In the genomic region with DNA sequence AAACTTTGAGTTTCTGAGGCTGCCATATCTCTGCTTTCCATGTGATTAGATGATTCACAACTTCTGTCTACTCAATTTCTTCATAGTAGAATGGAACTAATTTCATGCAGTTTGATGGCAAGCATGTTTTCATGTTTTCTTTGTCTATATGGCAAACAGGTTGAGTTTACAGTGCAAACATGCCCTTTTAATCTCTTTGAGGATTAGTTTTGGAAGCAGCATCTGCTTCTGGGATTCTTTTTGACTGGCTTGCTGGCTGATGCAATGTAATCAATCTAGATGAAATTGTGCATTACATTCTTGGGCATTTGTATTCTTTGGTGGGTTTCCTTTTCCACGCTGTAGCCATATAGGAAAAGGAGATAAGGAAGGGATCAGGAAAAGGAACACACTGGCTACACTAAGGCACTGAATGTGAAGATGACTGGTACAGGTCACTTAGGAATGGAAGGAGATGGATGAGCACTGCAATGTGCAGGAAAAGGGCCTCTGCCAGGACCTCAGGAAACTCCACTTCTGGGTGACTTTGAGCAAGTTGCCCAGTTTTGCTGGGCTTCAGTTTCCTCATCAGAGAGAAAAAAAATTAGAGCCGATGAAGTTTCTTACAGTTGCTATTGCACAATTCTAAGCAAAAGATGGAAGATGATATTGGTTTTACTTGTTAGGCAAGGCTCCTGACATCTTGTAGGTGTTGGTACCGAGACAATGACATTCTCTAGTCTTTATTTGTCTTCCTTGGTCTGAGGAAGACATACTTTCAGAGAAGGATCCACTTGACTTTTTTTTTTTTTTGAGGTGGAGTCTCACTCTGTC, we compare ENCODE assay signal across 1 cellular context.
TF ChIP-seq lines count a peak whose summit lies in the region.

No MANE protein-coding gene starts in this region.

TF ChIP-seq in HepG2, 621 proteins besides CTCF, POLR2A, EP300 and RAD21 (continued from another document and continues in another):
- TF ChIP-seq RCOR2 (CRISPR knock-in tag; IDR thresholded peaks at IDR 0.05) (peak; percentile 70; the same call in 1 of the 2 replicates), ZNF335 (CRISPR knock-in tag; IDR thresholded peaks at IDR 0.05) (no peak), HDAC2 (CRISPR knock-in tag; IDR thresholded peaks at IDR 0.05) (peak; percentile 69), SOX13 (IDR thresholded peaks at IDR 0.05) (no peak), SOX13 (CRISPR knock-in tag; conservative IDR thresholded peaks at IDR 0.05 in 1 of 2, IDR thresholded peaks at IDR 0.05 in 1 of 2) (peak in 1 of 2 experiments; percentile 85; a peak in 2 of 4 replicates), RBFOX2 (IDR thresholded peaks at IDR 0.05; ENCODE audit: low read depth, low read length) (no peak), YEATS2 (CRISPR knock-in tag; IDR thresholded peaks at IDR 0.05; ENCODE audit: borderline replicate concordance) (no peak), NR2F2 (IDR thresholded peaks at IDR 0.05; ENCODE audit: borderline replicate concordance, low read depth) (peak; percentile 61), ATRX (CRISPR knock-in tag; IDR thresholded peaks at IDR 0.05; ENCODE audit: borderline replicate concordance) (no peak), HMG20A (CRISPR knock-in tag; IDR thresholded peaks at IDR 0.05; ENCODE audit: borderline replicate concordance) (peak; percentile 79), MAZ (IDR thresholded peaks at IDR 0.05; ENCODE audit: borderline replicate concordance, low read depth, low read length) (no peak), MAZ (CRISPR knock-in tag; IDR thresholded peaks at IDR 0.05; ENCODE audit: low read depth) (no peak), EHMT2 (IDR thresholded peaks at IDR 0.05; ENCODE audit: borderline replicate concordance, low read depth, low read length) (peak; percentile 70; the same call in 1 of the 2 replicates), CREM (IDR thresholded peaks at IDR 0.05) (peak; percentile 63), CREM (CRISPR knock-in tag; IDR thresholded peaks at IDR 0.05) (no peak), TBX3 (IDR thresholded peaks at IDR 0.05; ENCODE audit: borderline replicate concordance) (peak; percentile 84; the same call in 1 of the 2 replicates), FOXA3 (CRISPR knock-in tag; IDR thresholded peaks at IDR 0.05) (peak; percentile 98), GABPB1 (CRISPR knock-in tag; IDR thresholded peaks at IDR 0.05) (0 out of 2 replicates have a peak, but pooled peaks have one; percentile 6), LCORL (IDR thresholded peaks at IDR 0.05) (no peak; the same call in 1 of the 2 replicates), LCORL (CRISPR knock-in tag; IDR thresholded peaks at IDR 0.05) (peak; percentile 52; the same call in 1 of the 2 replicates), ZNF30 (CRISPR knock-in tag; IDR thresholded peaks at IDR 0.05) (no peak), PITX1 (CRISPR knock-in tag; IDR thresholded peaks at IDR 0.05) (peak; percentile 96), KLF6 (CRISPR knock-in tag; IDR thresholded peaks at IDR 0.05) (peak; percentile 68), KDM2A (CRISPR knock-in tag; IDR thresholded peaks at IDR 0.05; ENCODE audit: borderline replicate concordance, low read depth) (no peak), SKI (IDR thresholded peaks at IDR 0.05; ENCODE audit: partially characterized antibody) (peak; percentile 39), TCF12 (IDR thresholded peaks at IDR 0.05) (no peak), TCF12 (CRISPR knock-in tag; IDR thresholded peaks at IDR 0.05) (no peak), ZNF331 (CRISPR knock-in tag; IDR thresholded peaks at IDR 0.05) (peak; percentile 84), ZNF263 (CRISPR knock-in tag; IDR thresholded peaks at IDR 0.05) (no peak), ZFAT (CRISPR knock-in tag; conservative IDR thresholded peaks at IDR 0.05) (no peak), MLLT10 (CRISPR knock-in tag; IDR thresholded peaks at IDR 0.05) (no peak), CREB1 (IDR thresholded peaks at IDR 0.05) (no peak), CREB1 (CRISPR knock-in tag; IDR thresholded peaks at IDR 0.05) (peak; percentile 42; the same call in 1 of the 2 replicates), FOXJ3 (CRISPR knock-in tag; IDR thresholded peaks at IDR 0.05; ENCODE audit: borderline replicate concordance) (peak; percentile 90; the same call in 1 of the 2 replicates), ESRRA (CRISPR knock-in tag; IDR thresholded peaks at IDR 0.05; ENCODE audit: low read depth) (no peak), TEAD2 (CRISPR knock-in tag; IDR thresholded peaks at IDR 0.05) (no peak), ZNF124 (CRISPR knock-in tag; IDR thresholded peaks at IDR 0.05) (peak; percentile 33; the same call in 1 of the 2 replicates), KAT8 (CRISPR knock-in tag; IDR thresholded peaks at IDR 0.05) (peak; percentile 45; the same call in 1 of the 2 replicates), CBX5 (CRISPR knock-in tag; IDR thresholded peaks at IDR 0.05; ENCODE audit: borderline replicate concordance) (peak; percentile 43; the same call in 1 of the 2 replicates), ZSCAN12 (CRISPR knock-in tag; IDR thresholded peaks at IDR 0.05) (no peak)
- TF ChIP-seq, protein P1, sequence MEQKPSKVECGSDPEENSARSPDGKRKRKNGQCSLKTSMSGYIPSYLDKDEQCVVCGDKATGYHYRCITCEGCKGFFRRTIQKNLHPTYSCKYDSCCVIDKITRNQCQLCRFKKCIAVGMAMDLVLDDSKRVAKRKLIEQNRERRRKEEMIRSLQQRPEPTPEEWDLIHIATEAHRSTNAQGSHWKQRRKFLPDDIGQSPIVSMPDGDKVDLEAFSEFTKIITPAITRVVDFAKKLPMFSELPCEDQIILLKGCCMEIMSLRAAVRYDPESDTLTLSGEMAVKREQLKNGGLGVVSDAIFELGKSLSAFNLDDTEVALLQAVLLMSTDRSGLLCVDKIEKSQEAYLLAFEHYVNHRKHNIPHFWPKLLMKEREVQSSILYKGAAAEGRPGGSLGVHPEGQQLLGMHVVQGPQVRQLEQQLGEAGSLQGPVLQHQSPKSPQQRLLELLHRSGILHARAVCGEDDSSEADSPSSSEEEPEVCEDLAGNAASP (CRISPR knock-in tag; IDR thresholded peaks at IDR 0.05; ENCODE audit: borderline replicate concordance): peak; percentile 18; the same call in 1 of the 2 replicates
- TF ChIP-seq, protein P2, sequence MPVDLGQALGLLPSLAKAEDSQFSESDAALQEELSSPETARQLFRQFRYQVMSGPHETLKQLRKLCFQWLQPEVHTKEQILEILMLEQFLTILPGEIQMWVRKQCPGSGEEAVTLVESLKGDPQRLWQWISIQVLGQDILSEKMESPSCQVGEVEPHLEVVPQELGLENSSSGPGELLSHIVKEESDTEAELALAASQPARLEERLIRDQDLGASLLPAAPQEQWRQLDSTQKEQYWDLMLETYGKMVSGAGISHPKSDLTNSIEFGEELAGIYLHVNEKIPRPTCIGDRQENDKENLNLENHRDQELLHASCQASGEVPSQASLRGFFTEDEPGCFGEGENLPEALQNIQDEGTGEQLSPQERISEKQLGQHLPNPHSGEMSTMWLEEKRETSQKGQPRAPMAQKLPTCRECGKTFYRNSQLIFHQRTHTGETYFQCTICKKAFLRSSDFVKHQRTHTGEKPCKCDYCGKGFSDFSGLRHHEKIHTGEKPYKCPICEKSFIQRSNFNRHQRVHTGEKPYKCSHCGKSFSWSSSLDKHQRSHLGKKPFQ (CRISPR knock-in tag; IDR thresholded peaks at IDR 0.05; ENCODE audit: insufficient replicate concordance): no peak
- TF ChIP-seq, protein P3, sequence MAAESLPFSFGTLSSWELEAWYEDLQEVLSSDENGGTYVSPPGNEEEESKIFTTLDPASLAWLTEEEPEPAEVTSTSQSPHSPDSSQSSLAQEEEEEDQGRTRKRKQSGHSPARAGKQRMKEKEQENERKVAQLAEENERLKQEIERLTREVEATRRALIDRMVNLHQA (CRISPR knock-in tag; IDR thresholded peaks at IDR 0.05): peak; percentile 96
- TF ChIP-seq, protein P4, sequence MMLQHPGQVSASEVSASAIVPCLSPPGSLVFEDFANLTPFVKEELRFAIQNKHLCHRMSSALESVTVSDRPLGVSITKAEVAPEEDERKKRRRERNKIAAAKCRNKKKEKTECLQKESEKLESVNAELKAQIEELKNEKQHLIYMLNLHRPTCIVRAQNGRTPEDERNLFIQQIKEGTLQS (CRISPR knock-in tag; IDR thresholded peaks at IDR 0.05): 0 out of 2 replicates have a peak, but pooled peaks have one; percentile 39
- TF ChIP-seq, protein P5, sequence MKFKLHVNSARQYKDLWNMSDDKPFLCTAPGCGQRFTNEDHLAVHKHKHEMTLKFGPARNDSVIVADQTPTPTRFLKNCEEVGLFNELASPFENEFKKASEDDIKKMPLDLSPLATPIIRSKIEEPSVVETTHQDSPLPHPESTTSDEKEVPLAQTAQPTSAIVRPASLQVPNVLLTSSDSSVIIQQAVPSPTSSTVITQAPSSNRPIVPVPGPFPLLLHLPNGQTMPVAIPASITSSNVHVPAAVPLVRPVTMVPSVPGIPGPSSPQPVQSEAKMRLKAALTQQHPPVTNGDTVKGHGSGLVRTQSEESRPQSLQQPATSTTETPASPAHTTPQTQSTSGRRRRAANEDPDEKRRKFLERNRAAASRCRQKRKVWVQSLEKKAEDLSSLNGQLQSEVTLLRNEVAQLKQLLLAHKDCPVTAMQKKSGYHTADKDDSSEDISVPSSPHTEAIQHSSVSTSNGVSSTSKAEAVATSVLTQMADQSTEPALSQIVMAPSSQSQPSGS (CRISPR knock-in tag; IDR thresholded peaks at IDR 0.05): peak; percentile 78
- TF ChIP-seq, protein P6, sequence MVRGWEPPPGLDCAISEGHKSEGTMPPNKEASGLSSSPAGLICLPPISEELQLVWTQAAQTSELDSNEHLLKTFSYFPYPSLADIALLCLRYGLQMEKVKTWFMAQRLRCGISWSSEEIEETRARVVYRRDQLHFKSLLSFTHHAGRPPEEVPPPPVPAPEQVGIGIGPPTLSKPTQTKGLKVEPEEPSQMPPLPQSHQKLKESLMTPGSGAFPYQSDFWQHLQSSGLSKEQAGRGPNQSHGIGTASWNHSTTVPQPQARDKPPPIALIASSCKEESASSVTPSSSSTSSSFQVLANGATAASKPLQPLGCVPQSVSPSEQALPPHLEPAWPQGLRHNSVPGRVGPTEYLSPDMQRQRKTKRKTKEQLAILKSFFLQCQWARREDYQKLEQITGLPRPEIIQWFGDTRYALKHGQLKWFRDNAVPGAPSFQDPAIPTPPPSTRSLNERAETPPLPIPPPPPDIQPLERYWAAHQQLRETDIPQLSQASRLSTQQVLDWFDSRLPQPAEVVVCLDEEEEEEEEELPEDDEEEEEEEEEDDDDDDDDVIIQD (CRISPR knock-in tag; IDR thresholded peaks at IDR 0.05; ENCODE audit: low read depth): 0 out of 2 replicates have a peak, but pooled peaks have one; percentile 54
- TF ChIP-seq, protein P7, sequence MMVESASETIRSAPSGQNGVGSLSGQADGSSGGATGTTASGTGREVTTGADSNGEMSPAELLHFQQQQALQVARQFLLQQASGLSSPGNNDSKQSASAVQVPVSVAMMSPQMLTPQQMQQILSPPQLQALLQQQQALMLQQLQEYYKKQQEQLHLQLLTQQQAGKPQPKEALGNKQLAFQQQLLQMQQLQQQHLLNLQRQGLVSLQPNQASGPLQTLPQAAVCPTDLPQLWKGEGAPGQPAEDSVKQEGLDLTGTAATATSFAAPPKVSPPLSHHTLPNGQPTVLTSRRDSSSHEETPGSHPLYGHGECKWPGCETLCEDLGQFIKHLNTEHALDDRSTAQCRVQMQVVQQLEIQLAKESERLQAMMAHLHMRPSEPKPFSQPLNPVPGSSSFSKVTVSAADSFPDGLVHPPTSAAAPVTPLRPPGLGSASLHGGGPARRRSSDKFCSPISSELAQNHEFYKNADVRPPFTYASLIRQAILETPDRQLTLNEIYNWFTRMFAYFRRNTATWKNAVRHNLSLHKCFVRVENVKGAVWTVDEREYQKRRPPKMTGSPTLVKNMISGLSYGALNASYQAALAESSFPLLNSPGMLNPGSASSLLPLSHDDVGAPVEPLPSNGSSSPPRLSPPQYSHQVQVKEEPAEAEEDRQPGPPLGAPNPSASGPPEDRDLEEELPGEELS (CRISPR knock-in tag; IDR thresholded peaks at IDR 0.05): peak; percentile 91
- TF ChIP-seq, protein P8, sequence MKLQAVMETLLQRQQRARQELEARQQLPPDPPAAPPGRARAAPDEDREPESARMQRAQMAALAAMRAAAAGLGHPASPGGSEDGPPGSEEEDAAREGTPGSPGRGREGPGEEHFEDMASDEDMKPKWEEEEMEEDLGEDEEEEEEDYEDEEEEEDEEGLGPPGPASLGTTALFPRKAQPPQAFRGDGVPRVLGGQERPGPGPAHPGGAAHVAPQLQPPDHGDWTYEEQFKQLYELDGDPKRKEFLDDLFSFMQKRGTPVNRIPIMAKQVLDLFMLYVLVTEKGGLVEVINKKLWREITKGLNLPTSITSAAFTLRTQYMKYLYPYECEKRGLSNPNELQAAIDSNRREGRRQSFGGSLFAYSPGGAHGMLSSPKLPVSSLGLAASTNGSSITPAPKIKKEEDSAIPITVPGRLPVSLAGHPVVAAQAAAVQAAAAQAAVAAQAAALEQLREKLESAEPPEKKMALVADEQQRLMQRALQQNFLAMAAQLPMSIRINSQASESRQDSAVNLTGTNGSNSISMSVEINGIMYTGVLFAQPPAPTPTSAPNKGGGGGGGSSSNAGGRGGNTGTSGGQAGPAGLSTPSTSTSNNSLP (IDR thresholded peaks at IDR 0.05; ENCODE audit: low read depth, low read length): peak; percentile 98
- TF ChIP-seq, protein P9, sequence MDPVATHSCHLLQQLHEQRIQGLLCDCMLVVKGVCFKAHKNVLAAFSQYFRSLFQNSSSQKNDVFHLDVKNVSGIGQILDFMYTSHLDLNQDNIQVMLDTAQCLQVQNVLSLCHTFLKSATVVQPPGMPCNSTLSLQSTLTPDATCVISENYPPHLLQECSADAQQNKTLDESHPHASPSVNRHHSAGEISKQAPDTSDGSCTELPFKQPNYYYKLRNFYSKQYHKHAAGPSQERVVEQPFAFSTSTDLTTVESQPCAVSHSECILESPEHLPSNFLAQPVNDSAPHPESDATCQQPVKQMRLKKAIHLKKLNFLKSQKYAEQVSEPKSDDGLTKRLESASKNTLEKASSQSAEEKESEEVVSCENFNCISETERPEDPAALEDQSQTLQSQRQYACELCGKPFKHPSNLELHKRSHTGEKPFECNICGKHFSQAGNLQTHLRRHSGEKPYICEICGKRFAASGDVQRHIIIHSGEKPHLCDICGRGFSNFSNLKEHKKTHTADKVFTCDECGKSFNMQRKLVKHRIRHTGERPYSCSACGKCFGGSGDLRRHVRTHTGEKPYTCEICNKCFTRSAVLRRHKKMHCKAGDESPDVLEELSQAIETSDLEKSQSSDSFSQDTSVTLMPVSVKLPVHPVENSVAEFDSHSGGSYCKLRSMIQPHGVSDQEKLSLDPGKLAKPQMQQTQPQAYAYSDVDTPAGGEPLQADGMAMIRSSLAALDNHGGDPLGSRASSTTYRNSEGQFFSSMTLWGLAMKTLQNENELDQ (CRISPR knock-in tag; IDR thresholded peaks at IDR 0.05; ENCODE audit: borderline replicate concordance): no peak
- TF ChIP-seq, protein P10, sequence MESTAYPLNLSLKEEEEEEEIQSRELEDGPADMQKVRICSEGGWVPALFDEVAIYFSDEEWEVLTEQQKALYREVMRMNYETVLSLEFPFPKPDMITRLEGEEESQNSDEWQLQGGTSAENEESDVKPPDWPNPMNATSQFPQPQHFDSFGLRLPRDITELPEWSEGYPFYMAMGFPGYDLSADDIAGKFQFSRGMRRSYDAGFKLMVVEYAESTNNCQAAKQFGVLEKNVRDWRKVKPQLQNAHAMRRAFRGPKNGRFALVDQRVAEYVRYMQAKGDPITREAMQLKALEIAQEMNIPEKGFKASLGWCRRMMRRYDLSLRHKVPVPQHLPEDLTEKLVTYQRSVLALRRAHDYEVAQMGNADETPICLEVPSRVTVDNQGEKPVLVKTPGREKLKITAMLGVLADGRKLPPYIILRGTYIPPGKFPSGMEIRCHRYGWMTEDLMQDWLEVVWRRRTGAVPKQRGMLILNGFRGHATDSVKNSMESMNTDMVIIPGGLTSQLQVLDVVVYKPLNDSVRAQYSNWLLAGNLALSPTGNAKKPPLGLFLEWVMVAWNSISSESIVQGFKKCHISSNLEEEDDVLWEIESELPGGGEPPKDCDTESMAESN (CRISPR knock-in tag; conservative IDR thresholded peaks at IDR 0.05): peak; percentile 81; the same call in 1 of the 2 replicates
